Comparison of ENCODE assay signal across 8 cellular contexts in genomic region chr19:18919895-18920204, GRCh38. TPM values are rescaled to one million over a fixed set of nuclear protein-coding genes. Genes with fewer than 3 reads are reported as not detected.
DNase-seq lines count a peak whose midpoint lies in the region; ATAC-seq and TF ChIP-seq lines count a peak whose summit lies in the region.

No MANE protein-coding gene starts in this region.

- peak overlapping the region; percentile 74 for H3K4me3 Mint-ChIP-seq in memory B cell

- intact Hi-C loops in heart left ventricle (cut with DNase I), result loop anchor here in 1 of 10 donors (2.0 kb wide), 1 partner anchor 21 kb away; the partner anchor contains the start of gene HOMER3
- intact Hi-C loops in Right ventricle myocardium superior (cut with DNase I), result no loop called here
- intact Hi-C loops in body of pancreas (cut with DNase I), result no loop called here
- intact Hi-C loops in uterus (cut with DNase I; ENCODE audit: low total_unique reads), result no loop called here

- H3K27ac ChIP-seq in heart left ventricle (peak overlapping the region in 11 of 12 donors; percentile 27 to 92 (median 70)), body of pancreas (peak overlapping the region in 3 of 4 donors; percentile 37 to 99 (median 95)), uterus (peak overlapping the region; percentile 65 to 69)

- TF ChIP-seq CTCF in heart left ventricle (IDR thresholded peaks at IDR 0.05) (no peak), body of pancreas (IDR thresholded peaks at IDR 0.05) (peak in 1 of 7 experiments; percentile 3), uterus (IDR thresholded peaks at IDR 0.05) (no peak), GM10266 (IDR thresholded peaks at IDR 0.05; ENCODE audit: control insufficient read depth, insufficient read depth, low read depth, missing control alignments) (no peak)

- peaks cover 18% of the 10 kb centered on the region for H3K4me1 Mint-ChIP-seq in memory B cell

- H3K36me3 ChIP-seq in heart left ventricle (peaks cover 0 to 46% (median 41%) of the 10 kb centered on the region in 9 donors), body of pancreas (replicated peaks in 1 of 2; ENCODE audit: insufficient read depth in 1 of 2, low read depth in 2 of 2) (peaks cover 3 to 15% of the 10 kb centered on the region in 2 donors), uterus (no peaks in the 10 kb centered on the region)

- H3K27me3 Mint-ChIP-seq in memory B cell, result no peaks in the 10 kb centered on the region

- H3K9me3 ChIP-seq in heart left ventricle (no peaks in the 10 kb centered on the region), body of pancreas (no peaks in the 10 kb centered on the region), uterus (no peaks in the 10 kb centered on the region)

- peak overlapping the region; percentile 88 for H3K27ac Mint-ChIP-seq in memory B cell

- TF ChIP-seq POLR2A in heart left ventricle (IDR thresholded peaks at IDR 0.05) (no peak), body of pancreas (IDR thresholded peaks at IDR 0.05) (no peak), uterus (IDR thresholded peaks at IDR 0.05) (no peak)

- DNase-seq in heart left ventricle, result no peak
- DNase-seq in Right ventricle myocardium superior, result no peak
- no peak for DNase-seq in body of pancreas
- DNase-seq in memory B cell (ENCODE audit: low spot score in 2 of 2), result no peak
- DNase-seq in uterus, result no peak
- no peak for DNase-seq in GM10266 (ENCODE audit: extremely low spot score)
- DNase-seq in amygdala (lab: John Stamatoyannopoulos, UW), result no peak

- H3K9me3 Mint-ChIP-seq in memory B cell, result no peaks in the 10 kb centered on the region

- H3K27me3 ChIP-seq in heart left ventricle, result no peaks in the 10 kb centered on the region
- H3K27me3 ChIP-seq in body of pancreas, result no peaks in the 10 kb centered on the region
- H3K27me3 ChIP-seq in uterus, result no peaks in the 10 kb centered on the region

- WGBS in heart left ventricle, 4 donors, result 0 to 2% (median 1%) methylated on average over 15 of the region's 15 CpGs
- WGBS in body of pancreas, 2 donors, result 1% methylated on average over 15 of the region's 15 CpGs; no CpG with 5 or more reads in 1 of the 2 donors

- peaks cover 6 to 46% (median 25%) of the 10 kb centered on the region in 12 donors for H3K4me1 ChIP-seq in heart left ventricle
- peaks cover 46% of the 10 kb centered on the region for H3K4me1 ChIP-seq in body of pancreas
- H3K4me1 ChIP-seq in uterus, result peaks cover 5 to 11% of the 10 kb centered on the region in 2 donors

- ATAC-seq in heart left ventricle, result no peak
- ATAC-seq in Right ventricle myocardium superior (ENCODE audit: poor library complexity), result no peak
- ATAC-seq in body of pancreas, result no peak
- ATAC-seq in memory B cell (ENCODE audit: low read depth), result no peak
- no peak for ATAC-seq in HG02798 (IDR thresholded peaks at IDR 0.05; ENCODE audit: poor library complexity, unreplicated experiment)

- H3K4me3 ChIP-seq in heart left ventricle, result peak overlapping the region; percentile 62 to 100 (median 87)
- peak overlapping the region; percentile 67 to 100 for H3K4me3 ChIP-seq in body of pancreas
- peak overlapping the region; percentile 96 to 97 for H3K4me3 ChIP-seq in uterus

- peaks cover 16% of the 10 kb centered on the region for H3K36me3 Mint-ChIP-seq in memory B cell

RNA-seq across cellular contexts. Expression of gene DDX49, which starts 0.3 kb away (rescaled TPM):
- total RNA-seq in heart left ventricle (10 to 100 TPM; 14.3 to 49.9 (median 25.9) TPM), Right ventricle myocardium superior (19.2 TPM), body of pancreas (10 to 100 TPM; 39.4 to 44.2 TPM), uterus (10 to 100 TPM; 27.7 to 40.9 (median 31.4) TPM)
- 10 to 100 TPM; 41.2 to 56.9 TPM for polyA plus RNA-seq in heart left ventricle

RNA-seq across cellular contexts. Expression of gene COPE, which starts 0.7 kb away (rescaled TPM):
- 100 to 1,000 TPM in 8 of 9 donors, 10 to 100 TPM in 1; 94.0 to 241 (median 123) TPM for total RNA-seq in heart left ventricle
- polyA plus RNA-seq in heart left ventricle, result 100 to 1,000 TPM; 172 to 216 TPM
- total RNA-seq in Right ventricle myocardium superior, result 121 TPM
- total RNA-seq in body of pancreas, result 100 to 1,000 TPM; 111 to 166 TPM
- total RNA-seq in uterus, result 100 to 1,000 TPM in 2 of 4 donors, 10 to 100 TPM in 2; 93.7 to 190 (median 134) TPM

RNA-seq across cellular contexts. Expression of gene HOMER3, which starts 21.2 kb away (rescaled TPM):
- total RNA-seq in heart left ventricle, result 10 to 100 TPM; 13.6 to 36.8 (median 16.4) TPM
- 10 to 100 TPM; 27.4 to 32.4 TPM for polyA plus RNA-seq in heart left ventricle
- 9.9 TPM for total RNA-seq in Right ventricle myocardium superior
- 10 to 100 TPM; 27.5 to 29.0 TPM for total RNA-seq in body of pancreas
- 10 to 100 TPM in 3 of 4 donors, 1 to 10 TPM in 1; 4.4 to 24.8 (median 23.3) TPM for total RNA-seq in uterus

RNA-seq across cellular contexts. Expression of gene CERS1, which starts 23.9 kb away (rescaled TPM):
- total RNA-seq in heart left ventricle, result 1 to 10 TPM in 4 of 9 donors, under 1 TPM in 5; 0.21 to 2.1 (median 0.72) TPM
- polyA plus RNA-seq in heart left ventricle, result under 1 TPM; 0.27 to 0.40 TPM
- total RNA-seq in Right ventricle myocardium superior, result 0.24 TPM
- under 1 TPM; 0.26 to 0.66 TPM for total RNA-seq in body of pancreas
- total RNA-seq in uterus, result 1 to 10 TPM in 1 of 4 donors, under 1 TPM in 1, not detected in 2; 0.30 to 4.9 TPM
